In genomic region chr12:12835378-12836145, GRCh38 we compare ENCODE assay signal across 12 cellular contexts. TPM values are rescaled to one million over a fixed set of nuclear protein-coding genes. Genes with fewer than 3 reads are reported as not detected.
A peak's percentile ranks its signal among the peaks of the same experiment; 100 is the strongest.
DNase-seq lines count a peak whose midpoint lies in the region; ATAC-seq, FAIRE-seq and TF ChIP-seq lines count a peak whose summit lies in the region.
"Had no signal": no experiment of that assay in that cellular context is flagged by ENCODE, and none has a peak within 500 bp of the region (broad histone marks: within the 10 kb centered on the region; RNA-seq: fewer than 3 reads in every experiment).

No MANE protein-coding gene starts in this region.

- peak; percentile 43 for FAIRE-seq in endothelial cell of umbilical vein (lab: Jason Lieb, UNC)

- H3K4me3 ChIP-seq in CD4-positive, CD25-positive, alpha-beta regulatory T cell (ENCODE audit: low read depth, low read length): no peak overlapping the region
- no peak overlapping the region for H3K4me3 ChIP-seq in endothelial cell of umbilical vein (replicated peaks in 1 of 3; ENCODE audit: insufficient read depth in 1 of 3, low read depth in 1 of 3, low read length in 3 of 3)

- POLR2A ChIA-PET in endothelial cell of umbilical vein (lab: Charles Lee): interaction anchor here (0.5 kb wide), 1 partner anchor 56 kb away, joined by 3 read pairs; the partner anchor contains the start of gene GPRC5A

- peaks cover 27% of the 10 kb centered on the region for H3K36me3 Mint-ChIP-seq in CD4-positive, CD25-positive, alpha-beta regulatory T cell
- H3K36me3 Mint-ChIP-seq in naive B cell: peaks cover 26 to 32% of the 10 kb centered on the region in 2 donors

- H3K4me3 Mint-ChIP-seq in CD4-positive, CD25-positive, alpha-beta regulatory T cell: no peak overlapping the region
- no peak overlapping the region for H3K4me3 Mint-ChIP-seq in naive B cell
- H3K4me3 Mint-ChIP-seq: natural killer cell treated with Interleukin-12 subunit alpha and Interleukin-12 subunit beta and Interleukin-15 and Interleukin-18, amount 100 ng/mL, for 72 hours; T-helper 2 cell treated with Interferon-gamma antibody and Interleukin-4, amounts not matched to agents 5 μg/mL and 100 μg/mL, for 36 hours had no signal

- H3K4me1 Mint-ChIP-seq in CD4-positive, CD25-positive, alpha-beta regulatory T cell: peaks cover 12 to 34% (median 26%) of the 10 kb centered on the region in 4 donors
- peaks cover 0 to 11% (median 9%) of the 10 kb centered on the region in 3 donors for H3K4me1 Mint-ChIP-seq in naive B cell

- peak overlapping the region; percentile 25 to 78 (median 43) for H3K27ac Mint-ChIP-seq in CD4-positive, CD25-positive, alpha-beta regulatory T cell
- H3K27ac Mint-ChIP-seq in naive B cell: peak overlapping the region in 4 of 6 donors; percentile 14 to 43 (median 42)
- H3K27ac Mint-ChIP-seq: natural killer cell treated with Interleukin-12 subunit alpha and Interleukin-12 subunit beta and Interleukin-15 and Interleukin-18, amount 100 ng/mL, for 72 hours; T-helper 2 cell treated with Interferon-gamma antibody and Interleukin-4, amounts not matched to agents 5 μg/mL and 100 μg/mL, for 36 hours had no signal

- no peaks in the 10 kb centered on the region for H3K27me3 Mint-ChIP-seq in CD4-positive, CD25-positive, alpha-beta regulatory T cell
- no peaks in the 10 kb centered on the region for H3K27me3 Mint-ChIP-seq in naive B cell
- H3K27me3 Mint-ChIP-seq: natural killer cell treated with Interleukin-12 subunit alpha and Interleukin-12 subunit beta and Interleukin-15 and Interleukin-18, amount 100 ng/mL, for 72 hours had no signal

- no TSS peak for BruUV-seq in endothelial cell of umbilical vein (replicated peaks; lab: Mats Ljungman, UMichigan)

- H3K4me2 ChIP-seq in endothelial cell of umbilical vein (ENCODE audit: insufficient read depth, low read length): no peak overlapping the region

- dilution Hi-C loops in endothelial cell of umbilical vein (cut with MboI; ENCODE audit: extremely low pct_ligation_motif_present, low sequenced_read_pairs): loop anchor here (10.0 kb wide), 1 partner anchor 149 kb away; no protein-coding TSS in a partner anchor

- peaks cover 18% of the 10 kb centered on the region for H3K4me1 ChIP-seq in CD4-positive, CD25-positive, alpha-beta regulatory T cell (ENCODE audit: control insufficient read depth, insufficient read depth, low read length, poor library complexity, severe bottlenecking)
- peaks cover 53% of the 10 kb centered on the region for H3K4me1 ChIP-seq in endothelial cell of umbilical vein (ENCODE audit: control insufficient read depth, extremely low read depth, insufficient read depth, low read length)

- no peaks in the 10 kb centered on the region for H3K9me3 Mint-ChIP-seq in CD4-positive, CD25-positive, alpha-beta regulatory T cell
- peaks cover 0 to 7% (median 0%) of the 10 kb centered on the region in 7 donors for H3K9me3 Mint-ChIP-seq in naive B cell
- H3K9me3 Mint-ChIP-seq: natural killer cell treated with Interleukin-12 subunit alpha and Interleukin-12 subunit beta and Interleukin-15 and Interleukin-18, amount 100 ng/mL, for 72 hours; T-helper 2 cell treated with Interferon-gamma antibody and Interleukin-4, amounts not matched to agents 5 μg/mL and 100 μg/mL, for 36 hours had no signal

- H3K9ac ChIP-seq in endothelial cell of umbilical vein (replicated peaks; ENCODE audit: extremely low read depth, insufficient read depth, low read length): no peak overlapping the region

- no peaks in the 10 kb centered on the region for H3K79me2 ChIP-seq in endothelial cell of umbilical vein (ENCODE audit: control insufficient read depth, insufficient read depth, low read length)

- no peaks in the 10 kb centered on the region for H4K20me1 ChIP-seq in endothelial cell of umbilical vein (replicated peaks; ENCODE audit: control insufficient read depth, extremely low read depth, insufficient read depth, low read length)

- DNase-seq in CD4-positive, CD25-positive, alpha-beta regulatory T cell: no peak
- DNase-seq in LoVo (ENCODE audit: low spot score) (peak; percentile 97), endothelial cell of umbilical vein (ENCODE audit: low read depth, low spot score) (no peak), naive B cell (no peak)
- no peak for DNase-seq in activated CD4-positive, alpha-beta T cell treated with anti-CD3 and anti-CD28 coated beads, Interleukin-2, amount 50 U/mL, for 48 hours
- DNase-seq: hypothalamus, NCI-H524 had no signal

- no peak overlapping the region for H2AFZ ChIP-seq in endothelial cell of umbilical vein (ENCODE audit: low read depth, low read length)

- no peak for ATAC-seq in CD4-positive, CD25-positive, alpha-beta regulatory T cell (ENCODE audit: low read depth in 2 of 2)
- ATAC-seq in naive B cell (ENCODE audit: low read depth in 2 of 2) (no peak), HG02623 (IDR thresholded peaks at IDR 0.05; ENCODE audit: unreplicated experiment) (no peak), GM19397 (IDR thresholded peaks at IDR 0.05; ENCODE audit: unreplicated experiment) (no peak), GM21515 (IDR thresholded peaks at IDR 0.05; ENCODE audit: unreplicated experiment) (no peak)
- ATAC-seq: natural killer cell treated with Interleukin-12 subunit alpha and Interleukin-12 subunit beta and Interleukin-15 and Interleukin-18, amount 100 ng/mL, for 72 hours had no signal

- H3K9me1 ChIP-seq in endothelial cell of umbilical vein (replicated peaks; ENCODE audit: control insufficient read depth, extremely low read depth, insufficient read depth, low read length): no peaks in the 10 kb centered on the region

- no peak for TF ChIP-seq CTCF in endothelial cell of umbilical vein (IDR thresholded peaks at IDR 0.05; ENCODE audit: extremely low read depth in 1 of 2, insufficient read depth in 1 of 2, low read depth in 1 of 2, low read length in 2 of 2)

- TF ChIP-seq POLR2A in endothelial cell of umbilical vein (IDR thresholded peaks at IDR 0.05; ENCODE audit: low read depth, low read length): no peak

- no peaks in the 10 kb centered on the region for H3K9me3 ChIP-seq in CD4-positive, CD25-positive, alpha-beta regulatory T cell (ENCODE audit: control insufficient read depth in 2 of 2, low read length in 2 of 2)
- H3K9me3 ChIP-seq in endothelial cell of umbilical vein (replicated peaks; ENCODE audit: control insufficient read depth, insufficient read depth, low read length): no peaks in the 10 kb centered on the region

- CTCF ChIA-PET in endothelial cell of umbilical vein (lab: Charles Lee): interaction anchor here (1.3 to 5.3 kb wide), 8 partner anchors 37 to 147 kb away, joined by 3 to 106 read pairs (median 40); partner anchors contain the start of gene GPRC5A

- no peaks in the 10 kb centered on the region for H3K27me3 ChIP-seq in CD4-positive, CD25-positive, alpha-beta regulatory T cell (ENCODE audit: control insufficient read depth, insufficient read depth, low read length)
- H3K27me3 ChIP-seq in endothelial cell of umbilical vein (ENCODE audit: control insufficient read depth in 2 of 2, insufficient read depth in 2 of 2, low read length in 2 of 2): no peaks in the 10 kb centered on the region

- peaks cover 27% of the 10 kb centered on the region for H3K36me3 ChIP-seq in CD4-positive, CD25-positive, alpha-beta regulatory T cell (ENCODE audit: control insufficient read depth, insufficient read depth, low read length)
- peaks cover 7 to 11% of the 10 kb centered on the region in 2 experiments for H3K36me3 ChIP-seq in endothelial cell of umbilical vein (ENCODE audit: control insufficient read depth in 2 of 2, extremely low read depth in 1 of 2, insufficient read depth in 2 of 2, low read length in 2 of 2)

- H3K27ac ChIP-seq in CD4-positive, CD25-positive, alpha-beta regulatory T cell (ENCODE audit: insufficient read depth, low read length, poor library complexity, severe bottlenecking): no peak overlapping the region
- H3K27ac ChIP-seq in endothelial cell of umbilical vein (ENCODE audit: insufficient read depth, low read depth, low read length): peak overlapping the region; percentile 12

- intact Hi-C loops in endothelial cell of umbilical vein (cut with micrococcal nuclease): loop anchor here (2.0 to 5.0 kb wide), 4 partner anchors 47 to 397 kb away; no protein-coding TSS in a partner anchor

RNA-seq across cellular contexts. Expression of gene DDX47, which starts 22.4 kb away (rescaled TPM):
- 117 TPM for total RNA-seq in CD4-positive, CD25-positive, alpha-beta regulatory T cell
- polyA plus RNA-seq in CD4-positive, CD25-positive, alpha-beta regulatory T cell: 10 to 100 TPM; 63.2 to 83.9 (median 72.0) TPM
- total RNA-seq in endothelial cell of umbilical vein: 74.6 and 75.2 TPM in 2 replicates
- polyA plus RNA-seq in endothelial cell of umbilical vein: 52.5 and 73.4 TPM in 2 replicates
- 71.1 and 74.7 TPM in 2 replicates for polyA plus RNA-seq in endothelial cell of umbilical vein (2011; cell fraction: cytosol; rRNA removed)
- polyA plus RNA-seq in endothelial cell of umbilical vein (2011; cell fraction: nucleus; rRNA removed): 190 and 261 TPM in 2 replicates
- 71.0 and 96.4 TPM in 2 replicates for polyA plus RNA-seq in endothelial cell of umbilical vein (2012)
- polyA minus RNA-seq in endothelial cell of umbilical vein: 51.8 and 75.8 TPM in 2 replicates
- 33.4 TPM for polyA minus RNA-seq in endothelial cell of umbilical vein (2011; cell fraction: cytosol; rRNA and poly(A)+ RNA removed)
- 80.8 and 105 TPM in 2 replicates for polyA minus RNA-seq in endothelial cell of umbilical vein (2011; cell fraction: nucleus; rRNA and poly(A)+ RNA removed)
- 10 to 100 TPM; 52.0 to 98.1 (median 78.2) TPM for polyA plus RNA-seq in naive B cell (ENCODE audit: low read depth in 6 of 6)

RNA-seq across cellular contexts. Expression of gene APOLD1, which starts 50.1 kb away (rescaled TPM):
- total RNA-seq in CD4-positive, CD25-positive, alpha-beta regulatory T cell: 3.9 TPM
- 1 to 10 TPM; 1.9 to 3.1 (median 2.7) TPM for polyA plus RNA-seq in CD4-positive, CD25-positive, alpha-beta regulatory T cell
- total RNA-seq in endothelial cell of umbilical vein: 5.3 and 6.0 TPM in 2 replicates
- polyA plus RNA-seq in endothelial cell of umbilical vein (3.3 and 3.7 TPM in 2 replicates), naive B cell (ENCODE audit: low read depth in 6 of 6) (1 to 10 TPM in 3 of 6 donors, under 1 TPM in 2, not detected in 1; 0.51 to 2.0 (median 1.1) TPM)
- 3.6 and 4.2 TPM in 2 replicates for polyA plus RNA-seq in endothelial cell of umbilical vein (2011; cell fraction: cytosol; rRNA removed)
- polyA plus RNA-seq in endothelial cell of umbilical vein (2011; cell fraction: nucleus; rRNA removed): 8.6 and 9.6 TPM in 2 replicates
- polyA plus RNA-seq in endothelial cell of umbilical vein (2012): 4.7 and 6.3 TPM in 2 replicates
- 5.0 and 5.7 TPM in 2 replicates for polyA minus RNA-seq in endothelial cell of umbilical vein
- 0.72 TPM for polyA minus RNA-seq in endothelial cell of umbilical vein (2011; cell fraction: cytosol; rRNA and poly(A)+ RNA removed)
- 14.3 and 15.0 TPM in 2 replicates for polyA minus RNA-seq in endothelial cell of umbilical vein (2011; cell fraction: nucleus; rRNA and poly(A)+ RNA removed)

RNA-seq across cellular contexts. Expression of gene GPRC5A, which starts 55.8 kb away (rescaled TPM):
- total RNA-seq in CD4-positive, CD25-positive, alpha-beta regulatory T cell: 0.20 TPM
- not detected for polyA plus RNA-seq in CD4-positive, CD25-positive, alpha-beta regulatory T cell
- 17.6 and 22.7 TPM in 2 replicates for total RNA-seq in endothelial cell of umbilical vein
- polyA plus RNA-seq in endothelial cell of umbilical vein (82.9 and 86.4 TPM in 2 replicates), naive B cell (ENCODE audit: low read depth in 6 of 6) (not detected)
- 51.2 and 52.4 TPM in 2 replicates for polyA plus RNA-seq in endothelial cell of umbilical vein (2011; cell fraction: cytosol; rRNA removed)
- polyA plus RNA-seq in endothelial cell of umbilical vein (2011; cell fraction: nucleus; rRNA removed): 49.8 and 59.1 TPM in 2 replicates
- polyA plus RNA-seq in endothelial cell of umbilical vein (2012): 59.9 and 61.4 TPM in 2 replicates
- 231 and 240 TPM in 2 replicates for polyA minus RNA-seq in endothelial cell of umbilical vein
- polyA minus RNA-seq in endothelial cell of umbilical vein (2011; cell fraction: cytosol; rRNA and poly(A)+ RNA removed): 189 TPM
- polyA minus RNA-seq in endothelial cell of umbilical vein (2011; cell fraction: nucleus; rRNA and poly(A)+ RNA removed): 53.6 and 78.0 TPM in 2 replicates
- total RNA-seq: natural killer cell treated with Interleukin-12 subunit alpha and Interleukin-12 subunit beta and Interleukin-15 and Interleukin-18, amount 100 ng/mL, for 72 hours had no signal

Comparison
In these comparisons a context has a peak if more than half of its experiments do, and no peak if none do; other contexts are left out.
1. RNA of gene GPRC5A, which starts 55.8 kb away (polyA plus RNA-seq): 49.8 to 86.4 TPM in endothelial cell of umbilical vein; not detected in CD4-positive, CD25-positive, alpha-beta regulatory T cell and not detected in naive B cell; every median in the first group is over 10 times any median in the second.